In the genomic region with DNA sequence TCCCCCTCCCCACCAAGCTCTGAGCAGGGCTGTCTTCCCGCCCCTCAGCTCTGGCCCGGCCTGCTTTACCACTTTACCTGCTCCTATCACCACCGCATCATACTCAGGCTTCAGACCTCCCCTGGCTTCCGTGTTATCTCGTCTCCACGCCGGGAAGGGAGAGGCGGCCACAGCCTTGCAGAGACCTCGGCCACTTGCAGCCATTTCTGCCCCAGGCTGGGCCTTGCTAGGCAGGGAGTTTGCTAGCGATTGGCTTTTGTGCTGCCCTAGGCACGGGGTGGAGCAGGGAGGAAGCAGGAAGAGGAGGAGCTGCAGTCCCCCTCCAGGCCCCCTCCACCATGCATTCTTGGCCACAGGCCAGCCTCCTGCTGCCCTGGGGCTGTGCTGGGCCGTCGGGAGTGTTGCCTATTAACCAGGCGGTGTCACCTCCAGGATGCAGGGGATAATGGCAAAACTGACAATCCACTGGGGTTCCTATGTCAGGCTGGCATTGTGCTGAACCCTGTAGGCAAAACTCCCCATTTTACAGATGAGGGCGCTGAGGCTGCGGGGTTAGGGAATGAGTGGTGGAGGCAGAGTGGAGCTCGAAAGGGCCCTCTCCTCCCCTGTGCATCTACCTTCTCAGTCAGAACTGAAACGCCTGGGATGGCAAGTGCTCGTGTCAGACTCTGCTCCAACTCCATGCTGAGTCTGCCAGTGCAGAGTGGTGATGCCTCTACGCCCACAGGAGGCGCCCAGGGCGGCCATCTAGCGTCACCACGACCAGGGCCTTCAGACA, we compare ENCODE assay signal across 8 cellular contexts. TPM values are rescaled to one million over a fixed set of nuclear protein-coding genes. Genes with fewer than 3 reads are reported as not detected.
DNase-seq lines count a peak whose midpoint lies in the region; ATAC-seq and TF ChIP-seq lines count a peak whose summit lies in the region.

Gene PYROXD2, minus strand, starts transcription at position 251 of the 778 bp plus-strand sequence. Its CDS starts 47 bp downstream, at position 204.

- H3K36me3 Mint-ChIP-seq in CD8-positive, alpha-beta T cell, result peaks cover 32% of the 10 kb centered on the region
- peaks cover 15% of the 10 kb centered on the region for H3K36me3 Mint-ChIP-seq in memory B cell
- peaks cover 17% of the 10 kb centered on the region for H3K36me3 Mint-ChIP-seq in stimulated activated effector memory CD8-positive, alpha-beta T cell treated with anti-CD3 and anti-CD28 coated beads, Interleukin-12 subunit alpha, Interleukin-12 subunit beta, amount 100 ng/mL, for 72 hours

- intact Hi-C loops in CD8-positive, alpha-beta T cell (cut with DNase I, micrococcal nuclease), result loop anchor here in 1 of 2 experiments (1.0 kb wide), 1 partner anchor 31 kb away; the partner anchor contains the start of gene HPS1

- no peaks in the 10 kb centered on the region for H3K27me3 Mint-ChIP-seq in CD8-positive, alpha-beta T cell (ENCODE audit: low read depth)
- H3K27me3 Mint-ChIP-seq in memory B cell, result no peaks in the 10 kb centered on the region

- H3K4me1 Mint-ChIP-seq in CD8-positive, alpha-beta T cell (ENCODE audit: low read depth), result peaks cover 25% of the 10 kb centered on the region
- peaks cover 3% of the 10 kb centered on the region for H3K4me1 Mint-ChIP-seq in memory B cell
- H3K4me1 Mint-ChIP-seq in stimulated activated effector memory CD8-positive, alpha-beta T cell treated with anti-CD3 and anti-CD28 coated beads, Interleukin-12 subunit alpha, Interleukin-12 subunit beta, amount 100 ng/mL, for 72 hours, result peaks cover 18% of the 10 kb centered on the region

- H3K9me3 ChIP-seq in CD8-positive, alpha-beta T cell (ENCODE audit: low read length), result no peaks in the 10 kb centered on the region
- no peaks in the 10 kb centered on the region for H3K9me3 ChIP-seq in HEK293 (ENCODE audit: control insufficient read depth, insufficient read depth, low read depth, low read length)

- POLR2A ChIA-PET in CD8-positive, alpha-beta T cell (lab: Charles Lee), result interaction anchor here (0.9 to 1.3 kb wide), 4 partner anchors 11 to 31 kb away, joined by 3 to 5 read pairs (median 4); no protein-coding TSS in a partner anchor
- POLR2A ChIA-PET in HEK293 (lab: Yijun Ruan, JAX), result interaction anchor here (0.5 to 1.4 kb wide), 4 partner anchors 9 to 312 kb away, joined by 3 to 5 read pairs (median 3); no protein-coding TSS in a partner anchor

- peak within 1 kb of the TSS; percentile 58 for H3K4me3 ChIP-seq in CD8-positive, alpha-beta T cell (ENCODE audit: low read depth, low read length)
- H3K4me3 ChIP-seq in HEK293 (ENCODE audit: low read depth, low read length) (peak within 1 kb of the TSS; percentile 59), epithelial cell of esophagus (ENCODE audit: low read length) (peak within 1 kb of the TSS; percentile 50)

- peak; percentile 10 to 81 (median 56) for DNase-seq in CD8-positive, alpha-beta T cell
- DNase-seq in NCI-H226 (peak; percentile 86), activated T-cell treated with anti-CD3 and anti-CD28 coated beads for 24 hours (ENCODE audit: low read depth) (peak; percentile 26), epithelial cell of esophagus (ENCODE audit: low read depth) (peak; percentile 82), memory B cell (ENCODE audit: low spot score in 2 of 2) (no peak)
- peak; percentile 24 to 72 for DNase-seq in stimulated activated effector memory CD8-positive, alpha-beta T cell treated with anti-CD3 and anti-CD28 coated beads, Interleukin-12 subunit alpha, Interleukin-12 subunit beta, amount 100 ng/mL, for 72 hours (ENCODE audit: low spot score in 2 of 2)

- H3K4me1 ChIP-seq in CD8-positive, alpha-beta T cell (ENCODE audit: insufficient read depth, low read length), result peaks cover 15% of the 10 kb centered on the region
- H3K4me1 ChIP-seq in HEK293 (ENCODE audit: control insufficient read depth, insufficient read depth, low read length), result peaks cover 6% of the 10 kb centered on the region

- H3K27me3 ChIP-seq in CD8-positive, alpha-beta T cell (ENCODE audit: insufficient read depth, low read length), result no peaks in the 10 kb centered on the region

- peak within 1 kb of the TSS; percentile 46 for H3K27ac ChIP-seq in CD8-positive, alpha-beta T cell (ENCODE audit: low read depth, low read length)
- H3K27ac ChIP-seq in HEK293 (ENCODE audit: extremely low read depth, low read depth, low read length), result peak within 1 kb of the TSS; percentile 52; the same call in 1 of the 2 replicates

- H3K36me3 ChIP-seq in CD8-positive, alpha-beta T cell (ENCODE audit: insufficient read depth, low read length), result peaks cover 12% of the 10 kb centered on the region
- peaks cover 0 to 29% of the 10 kb centered on the region in 2 experiments; a peak in 1 of 3 replicates for H3K36me3 ChIP-seq in HEK293 (ENCODE audit: control insufficient read depth in 2 of 2, insufficient read depth in 1 of 2, low read length in 2 of 2)

- peak within 1 kb of the TSS; percentile 95 for H3K27ac Mint-ChIP-seq in CD8-positive, alpha-beta T cell
- H3K27ac Mint-ChIP-seq in memory B cell, result no peak within 1 kb of the TSS
- peak within 1 kb of the TSS; percentile 98 for H3K27ac Mint-ChIP-seq in stimulated activated effector memory CD8-positive, alpha-beta T cell treated with anti-CD3 and anti-CD28 coated beads, Interleukin-12 subunit alpha, Interleukin-12 subunit beta, amount 100 ng/mL, for 72 hours

- no peaks in the 10 kb centered on the region for H3K9me3 Mint-ChIP-seq in CD8-positive, alpha-beta T cell
- no peaks in the 10 kb centered on the region for H3K9me3 Mint-ChIP-seq in memory B cell
- H3K9me3 Mint-ChIP-seq in stimulated activated effector memory CD8-positive, alpha-beta T cell treated with anti-CD3 and anti-CD28 coated beads, Interleukin-12 subunit alpha, Interleukin-12 subunit beta, amount 100 ng/mL, for 72 hours, result no peaks in the 10 kb centered on the region

- ATAC-seq in CD8-positive, alpha-beta T cell, result peak; percentile 91
- ATAC-seq in memory B cell (ENCODE audit: low read depth) (no peak), HG02763 (IDR thresholded peaks at IDR 0.05; ENCODE audit: unreplicated experiment) (no peak)
- ATAC-seq in stimulated activated effector memory CD8-positive, alpha-beta T cell treated with anti-CD3 and anti-CD28 coated beads, Interleukin-12 subunit alpha, Interleukin-12 subunit beta, amount 100 ng/mL, for 72 hours, result peak; percentile 87

- peak within 1 kb of the TSS; percentile 96 for H3K4me3 Mint-ChIP-seq in CD8-positive, alpha-beta T cell
- H3K4me3 Mint-ChIP-seq in memory B cell, result peak within 1 kb of the TSS; percentile 41
- H3K4me3 Mint-ChIP-seq in stimulated activated effector memory CD8-positive, alpha-beta T cell treated with anti-CD3 and anti-CD28 coated beads, Interleukin-12 subunit alpha, Interleukin-12 subunit beta, amount 100 ng/mL, for 72 hours, result peak within 1 kb of the TSS; percentile 84

- no peak for TF ChIP-seq CTCF in CD8-positive, alpha-beta T cell (IDR thresholded peaks at IDR 0.05)
- TF ChIP-seq CTCF in HEK293 (tag by site-specific recombination; IDR thresholded peaks at IDR 0.05) (no peak), epithelial cell of esophagus (IDR thresholded peaks at IDR 0.05; ENCODE audit: insufficient read depth, low read depth, low read length, missing control alignments) (no peak)

- CTCF ChIA-PET in CD8-positive, alpha-beta T cell (lab: Charles Lee), result interaction anchor here (1.4 to 1.6 kb wide), 2 partner anchors 10 to 18 kb away, joined by 3 to 4 read pairs; no protein-coding TSS in a partner anchor
- CTCF ChIA-PET in HEK293 (lab: Yijun Ruan, JAX), result interaction anchor here (0.6 kb wide), 1 partner anchor 362 kb away, joined by 3 read pairs; no protein-coding TSS in a partner anchor

TF ChIP-seq in HEK293, 187 proteins besides CTCF, POLR2A, EP300 and RAD21 (continues in another document):
- TF ChIP-seq ZNF394 (tag by site-specific recombination; IDR thresholded peaks at IDR 0.05; ENCODE audit: borderline replicate concordance), result no peak; the same call in 1 of the 2 replicates
- TF ChIP-seq FEZF1 (tag by site-specific recombination; IDR thresholded peaks at IDR 0.05), result peak; percentile 75
- TF ChIP-seq ZNF404 (tag by site-specific recombination; IDR thresholded peaks at IDR 0.05), result no peak
- TF ChIP-seq, protein P1, sequence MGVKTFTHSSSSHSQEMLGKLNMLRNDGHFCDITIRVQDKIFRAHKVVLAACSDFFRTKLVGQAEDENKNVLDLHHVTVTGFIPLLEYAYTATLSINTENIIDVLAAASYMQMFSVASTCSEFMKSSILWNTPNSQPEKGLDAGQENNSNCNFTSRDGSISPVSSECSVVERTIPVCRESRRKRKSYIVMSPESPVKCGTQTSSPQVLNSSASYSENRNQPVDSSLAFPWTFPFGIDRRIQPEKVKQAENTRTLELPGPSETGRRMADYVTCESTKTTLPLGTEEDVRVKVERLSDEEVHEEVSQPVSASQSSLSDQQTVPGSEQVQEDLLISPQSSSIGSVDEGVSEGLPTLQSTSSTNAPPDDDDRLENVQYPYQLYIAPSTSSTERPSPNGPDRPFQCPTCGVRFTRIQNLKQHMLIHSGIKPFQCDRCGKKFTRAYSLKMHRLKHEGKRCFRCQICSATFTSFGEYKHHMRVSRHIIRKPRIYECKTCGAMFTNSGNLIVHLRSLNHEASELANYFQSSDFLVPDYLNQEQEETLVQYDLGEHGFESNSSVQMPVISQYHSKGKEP (tag by site-specific recombination; IDR thresholded peaks at IDR 0.05), result peak; percentile 65; the same call in 1 of the 2 replicates
- TF ChIP-seq ZNF830 (tag by site-specific recombination; IDR thresholded peaks at IDR 0.05; ENCODE audit: low read depth), result no peak
- peak; percentile 52 for TF ChIP-seq GLIS1 (tag by site-specific recombination; IDR thresholded peaks at IDR 0.05)
- 0 out of 2 replicates have a peak, but pooled peaks have one; percentile 30 for TF ChIP-seq ZBTB8A (tag by site-specific recombination; IDR thresholded peaks at IDR 0.05)
- TF ChIP-seq PATZ1 (tag by site-specific recombination; IDR thresholded peaks at IDR 0.05), result peak; percentile 59

RNA-seq across cellular contexts. Expression of gene PYROXD2, which starts in this region (rescaled TPM):
- 10 to 100 TPM in 1 of 2 experiments, 1 to 10 TPM in 1; 7.4 to 10.9 TPM for total RNA-seq in CD8-positive, alpha-beta T cell

Comparison
In these comparisons a context has a peak if more than half of its experiments do, and no peak if none do; other contexts are left out.
1. ATAC-seq: peak in CD8-positive, alpha-beta T cell (single experiment) and stimulated activated effector memory CD8-positive, alpha-beta T cell treated with anti-CD3 and anti-CD28 coated beads, Interleukin-12 subunit alpha, Interleukin-12 subunit beta, amount 100 ng/mL, for 72 hours (single experiment); none in memory B cell (single experiment) and HG02763 (single experiment).
2. DNase-seq: peak in CD8-positive, alpha-beta T cell (7 of 7), NCI-H226 (single experiment), activated T-cell treated with anti-CD3 and anti-CD28 coated beads for 24 hours (single experiment), epithelial cell of esophagus (single experiment) and stimulated activated effector memory CD8-positive, alpha-beta T cell treated with anti-CD3 and anti-CD28 coated beads, Interleukin-12 subunit alpha, Interleukin-12 subunit beta, amount 100 ng/mL, for 72 hours (2 of 2); none in memory B cell (0 of 2).
3. H3K4me3 Mint-ChIP-seq: peak in every context shown above with its lines; median percentile 96 in CD8-positive, alpha-beta T cell; 84 in stimulated activated effector memory CD8-positive, alpha-beta T cell treated with anti-CD3 and anti-CD28 coated beads, Interleukin-12 subunit alpha, Interleukin-12 subunit beta, amount 100 ng/mL, for 72 hours; 41 in memory B cell.
4. Peak in every context shown above with its lines, with median percentiles within 50 percentile points of each other: H3K4me3 ChIP-seq.